ENCODE assay signal across 23 cellular contexts in genomic region chrX:15437724-15438123, GRCh38. TPM values are rescaled to one million over a fixed set of nuclear protein-coding genes. Genes with fewer than 3 reads are reported as not detected.
DNase-seq lines count a peak whose midpoint lies in the region; ATAC-seq, FAIRE-seq and TF ChIP-seq lines count a peak whose summit lies in the region.
"Had no signal": no experiment of that assay in that cellular context is flagged by ENCODE, and none has a peak within 500 bp of the region (broad histone marks: within the 10 kb centered on the region; RNA-seq: fewer than 3 reads in every experiment).

No MANE protein-coding gene starts in this region.

- no peak for TF ChIP-seq POLR2A in GM12892 (IDR thresholded peaks at IDR 0.05; ENCODE audit: low read depth, low read length)
- no peak for TF ChIP-seq POLR2A in stomach (IDR thresholded peaks at IDR 0.05)

- intact Hi-C loops in Right ventricle myocardium superior (cut with DNase I) = no loop called here
- intact Hi-C loops in cardiac septum (cut with DNase I) = no loop called here
- intact Hi-C loops in stomach (cut with DNase I; ENCODE audit: low total_unique reads) = no loop called here

- no peak for TF ChIP-seq EP300 in stomach (IDR thresholded peaks at IDR 0.05)

- H3K4me3 ChIP-seq in epithelial cell of esophagus (ENCODE audit: low read length) (no peak overlapping the region), stomach (no peak overlapping the region)
- H3K4me3 ChIP-seq: GM23248, PC-9, SJCRH30 had no signal

- H3K27ac ChIP-seq in stomach = no peak overlapping the region
- H3K27ac ChIP-seq: GM23248, HL-60, PC-9, RWPE1, SJCRH30 had no signal

- TF ChIP-seq CTCF in epithelial cell of esophagus (IDR thresholded peaks at IDR 0.05; ENCODE audit: insufficient read depth, low read depth, low read length, missing control alignments) = no peak
- TF ChIP-seq CTCF in stomach (IDR thresholded peaks at IDR 0.05) = no peak

- ATAC-seq in Right ventricle myocardium superior (ENCODE audit: poor library complexity) (peak; percentile 38), HG03025 (IDR thresholded peaks at IDR 0.05; ENCODE audit: low FRiP score, unreplicated experiment) (no peak)

- WGBS in stomach, 5 donors = 93 to 100% (median 97%) methylated on average over 1 of the region's 1 CpG

- no peaks in the 10 kb centered on the region for H3K36me3 ChIP-seq in stomach
- H3K36me3 ChIP-seq: SJCRH30 had no signal

- no peak for FAIRE-seq in GM12892 (lab: Jason Lieb, UNC)
- FAIRE-seq: A204.1, G401.6 had no signal

- no peaks in the 10 kb centered on the region for H3K4me1 ChIP-seq in stomach
- H3K4me1 ChIP-seq: Caco-2, SJCRH30 had no signal

- H3K27me3 ChIP-seq in stomach = no peaks in the 10 kb centered on the region
- H3K27me3 ChIP-seq: SJCRH30 had no signal

- DNase-seq in Right ventricle myocardium superior (no peak), cardiac septum (ENCODE audit: low spot score) (no peak), epithelial cell of esophagus (ENCODE audit: low read depth) (peak; percentile 0), iris pigment epithelial cell (ENCODE audit: low read depth) (peak; percentile 5), GM12892 (ENCODE audit: insufficient read length) (no peak), stomach (no peak)
- DNase-seq: Caco-2; CD4-positive, alpha-beta T cell; GM23248; HCEC 1CT; NCI-H1417; NCI-H187 treated with DMSO at 0.1 percent for 48 hours; NCI-H345; NCI-H524 treated with DMSO at 0.1 percent for 48 hours; PC-9; SJCRH30 had no signal

- H3K9me3 ChIP-seq in stomach = no peaks in the 10 kb centered on the region
- H3K9me3 ChIP-seq: Caco-2, SJCRH30 had no signal

RNA-seq across cellular contexts. Expression of gene VEGFD, which starts 53.5 kb away (rescaled TPM):
- total RNA-seq in Right ventricle myocardium superior (23.7 TPM), cardiac septum (1.3 TPM), stomach (1 to 10 TPM in 1 of 5 donors, not detected in 4; 4.2 TPM)
- polyA plus RNA-seq in GM12892 (2012; ENCODE audit: missing spikeins) = not detected
- polyA plus RNA-seq in stomach = 1 to 10 TPM in 2 of 3 donors, under 1 TPM in 1; 0.25 to 3.4 (median 1.1) TPM
- total RNA-seq: CD4-positive, alpha-beta T cell; GM23248; HT1080 had no signal
- polyA plus RNA-seq: GM23248, IgD-negative memory B cell had no signal

RNA-seq across cellular contexts. Expression of gene PIR, which starts 55.4 kb away (rescaled TPM):
- total RNA-seq in Right ventricle myocardium superior (10.8 TPM), cardiac septum (15.7 TPM), stomach (10 to 100 TPM in 3 of 5 donors, 1 to 10 TPM in 2; 5.2 to 30.9 (median 11.2) TPM)
- 10.9 TPM for polyA plus RNA-seq in GM12892 (2012; ENCODE audit: missing spikeins)
- 10 to 100 TPM; 12.4 to 47.5 (median 16.6) TPM for polyA plus RNA-seq in stomach
- total RNA-seq: CD4-positive, alpha-beta T cell had no signal
- polyA plus RNA-seq: IgD-negative memory B cell had no signal

Comparison
In these comparisons a context has a peak if more than half of its experiments do, and no peak if none do; other contexts are left out.
1. DNase-seq: peak in epithelial cell of esophagus (single experiment) and iris pigment epithelial cell (single experiment); none in Right ventricle myocardium superior (single experiment), cardiac septum (single experiment), GM12892 (single experiment) and stomach (single experiment).